Comparison of ENCODE assay signal across 8 cellular contexts in genomic region chr19:57559008-57559403, GRCh38. TPM values are rescaled to one million over a fixed set of nuclear protein-coding genes. Genes with fewer than 3 reads are reported as not detected.
A peak's percentile ranks its signal among the peaks of the same experiment; 100 is the strongest.
DNase-seq lines count a peak whose midpoint lies in the region; ATAC-seq and TF ChIP-seq lines count a peak whose summit lies in the region.

No MANE protein-coding gene starts in this region.

- H3K4me2 ChIP-seq in BLaER1 treated with 17β-estradiol and CSF1 and Interleukin-3, amounts not matched to agents 10 nM and 100 nM, result peak overlapping the region; percentile 82 to 97 (median 92)
- H3K4me2 ChIP-seq in Loucy (ENCODE audit: low read depth, low read length, poor library complexity, severe bottlenecking), result peak overlapping the region; percentile 85

- no peak for TF ChIP-seq CTCF in Loucy (conservative IDR thresholded peaks at IDR 0.05; ENCODE audit: low read length)
- TF ChIP-seq CTCF in ascending aorta (IDR thresholded peaks at IDR 0.05), result no peak

- peaks cover 48 to 74% (median 65%) of the 10 kb centered on the region in 11 experiments for H3K9me3 ChIP-seq in BLaER1 treated with 17β-estradiol and CSF1 and Interleukin-3, amounts not matched to agents 10 nM and 100 nM (replicated peaks in 1 of 11)
- H3K9me3 ChIP-seq in Loucy (ENCODE audit: insufficient read depth, low read depth, low read length) (peaks cover 3% of the 10 kb centered on the region; the same call in 1 of the 2 replicates), ascending aorta (peaks cover 21 to 59% of the 10 kb centered on the region in 2 donors), skeletal muscle tissue (ENCODE audit: control insufficient read depth in 3 of 3, low read length in 3 of 3) (peaks cover 0 to 6% (median 2%) of the 10 kb centered on the region in 3 donors)

- H3F3A ChIP-seq in Loucy (ENCODE audit: low read depth), result no peaks in the 10 kb centered on the region

- H4K20me1 ChIP-seq in BLaER1 treated with 17β-estradiol and CSF1 and Interleukin-3, amounts not matched to agents 10 nM and 100 nM, result peaks cover 0 to 18% (median 7%) of the 10 kb centered on the region in 11 experiments; a peak in 8 of 22 replicates
- H4K20me1 ChIP-seq in Loucy (ENCODE audit: insufficient read depth, low read length, poor library complexity, severe bottlenecking), result peaks cover 17% of the 10 kb centered on the region

- peak overlapping the region; percentile 69; the same call in 1 of the 2 replicates for H2AFZ ChIP-seq in Loucy (ENCODE audit: low read length)

- H3K27ac ChIP-seq in BLaER1 treated with 17β-estradiol and CSF1 and Interleukin-3, amounts not matched to agents 10 nM and 100 nM, result peak overlapping the region; percentile 66 to 93 (median 88)
- H3K27ac ChIP-seq in ascending aorta (peak overlapping the region; percentile 2 to 44), skeletal muscle tissue (ENCODE audit: low read depth, low read length) (peak overlapping the region; percentile 53)

- peaks cover 29% of the 10 kb centered on the region for H3K79me2 ChIP-seq in Loucy (ENCODE audit: insufficient read depth, low read length)

- peak overlapping the region; percentile 77 to 100 (median 94) for H3K4me3 ChIP-seq in BLaER1 treated with 17β-estradiol and CSF1 and Interleukin-3, amounts not matched to agents 10 nM and 100 nM
- peak overlapping the region; percentile 79 for H3K4me3 ChIP-seq in Loucy (ENCODE audit: low read length, poor library complexity, severe bottlenecking)
- H3K4me3 ChIP-seq in ascending aorta, result peak overlapping the region; percentile 84 to 99
- H3K4me3 ChIP-seq in iPS-11a (ENCODE audit: low read depth, low read length), result peak overlapping the region; percentile 94
- H3K4me3 ChIP-seq in skeletal muscle tissue (ENCODE audit: low read length in 3 of 3), result peak overlapping the region; percentile 94 to 98 (median 97)

- H3K9me2 ChIP-seq in Loucy (replicated peaks; ENCODE audit: low read depth, low read length), result no peaks in the 10 kb centered on the region

- DNase-seq in ascending aorta (ENCODE audit: low spot score in 2 of 2), result no peak
- no peak for DNase-seq in posterior vena cava (ENCODE audit: low spot score)

- H3K4me1 ChIP-seq in BLaER1 treated with 17β-estradiol and CSF1 and Interleukin-3, amounts not matched to agents 10 nM and 100 nM, result peaks cover 12 to 20% (median 15%) of the 10 kb centered on the region in 10 experiments
- H3K4me1 ChIP-seq in Loucy (ENCODE audit: insufficient read depth, low read length, poor library complexity, severe bottlenecking) (peaks cover 14% of the 10 kb centered on the region), ascending aorta (peaks cover 0 to 8% of the 10 kb centered on the region in 2 donors), skeletal muscle tissue (ENCODE audit: control insufficient read depth in 3 of 3, insufficient read depth in 3 of 3, low read length in 3 of 3) (peaks cover 21 to 34% (median 23%) of the 10 kb centered on the region in 3 donors)

- peaks cover 25 to 41% (median 31%) of the 10 kb centered on the region in 11 experiments for H3K36me3 ChIP-seq in BLaER1 treated with 17β-estradiol and CSF1 and Interleukin-3, amounts not matched to agents 10 nM and 100 nM
- H3K36me3 ChIP-seq in Loucy (ENCODE audit: insufficient read depth, low read length) (peaks cover 17% of the 10 kb centered on the region; the same call in 1 of the 2 replicates), ascending aorta (peaks cover 19 to 30% of the 10 kb centered on the region in 2 donors), skeletal muscle tissue (ENCODE audit: control insufficient read depth in 3 of 3, insufficient read depth in 3 of 3, low read length in 3 of 3) (peaks cover 22 to 25% (median 25%) of the 10 kb centered on the region in 3 donors)

- peak overlapping the region; percentile 87 to 96 (median 92) for H3K9ac ChIP-seq in BLaER1 treated with 17β-estradiol and CSF1 and Interleukin-3, amounts not matched to agents 10 nM and 100 nM
- H3K9ac ChIP-seq in Loucy (ENCODE audit: low read depth, low read length, poor library complexity, severe bottlenecking), result peak overlapping the region; percentile 82
- H3K9ac ChIP-seq in skeletal muscle tissue (ENCODE audit: low read depth in 1 of 3, low read length in 3 of 3), result peak overlapping the region; percentile 86 to 93 (median 89)

- no peaks in the 10 kb centered on the region for H3K27me3 ChIP-seq in BLaER1 treated with 17β-estradiol and CSF1 and Interleukin-3, amounts not matched to agents 10 nM and 100 nM
- H3K27me3 ChIP-seq in Loucy (ENCODE audit: insufficient read depth, low read length, poor library complexity, severe bottlenecking), result no peaks in the 10 kb centered on the region
- H3K27me3 ChIP-seq in ascending aorta, result no peaks in the 10 kb centered on the region
- H3K27me3 ChIP-seq in skeletal muscle tissue (ENCODE audit: control insufficient read depth in 3 of 3, insufficient read depth in 3 of 3, low read length in 3 of 3), result no peaks in the 10 kb centered on the region

- intact Hi-C loops in ascending aorta (cut with DNase I) (loop anchor here (1.0 kb wide), 3 partner anchors 19 to 72 kb away; partner anchors contain the start of genes ZNF416, ZNF419 and ZNF549), posterior vena cava (cut with DNase I) (no loop called here)

- ATAC-seq in GM19023 (IDR thresholded peaks at IDR 0.05; ENCODE audit: unreplicated experiment) (peak; percentile 30), GM19463 (IDR thresholded peaks at IDR 0.05; ENCODE audit: unreplicated experiment) (no peak)

RNA-seq across cellular contexts. Expression of gene ZNF550, which starts 0.7 kb away (rescaled TPM):
- 22.7 TPM for total RNA-seq in ascending aorta
- 6.3 TPM for total RNA-seq in skeletal muscle tissue
- 1 to 10 TPM; 3.7 to 4.5 TPM for total RNA-seq in posterior vena cava

RNA-seq across cellular contexts. Expression of gene ZNF416, which starts 19.7 kb away (rescaled TPM):
- 2.7 TPM for total RNA-seq in ascending aorta
- 7.8 TPM for total RNA-seq in skeletal muscle tissue
- 1 to 10 TPM; 3.9 to 5.3 TPM for total RNA-seq in posterior vena cava

RNA-seq across cellular contexts. Expression of gene ZIK1, which starts 24.9 kb away (rescaled TPM):
- total RNA-seq in ascending aorta, result 0.53 TPM
- total RNA-seq in skeletal muscle tissue, result 10.4 TPM
- total RNA-seq in posterior vena cava, result 1 to 10 TPM; 4.5 to 5.0 TPM

RNA-seq across cellular contexts. Expression of gene ZNF549, which starts 31.9 kb away (rescaled TPM):
- total RNA-seq in ascending aorta, result 2.2 TPM
- total RNA-seq in skeletal muscle tissue, result 8.9 TPM
- 1 to 10 TPM; 4.3 to 6.1 TPM for total RNA-seq in posterior vena cava

RNA-seq across cellular contexts. Expression of gene ZNF530, which starts 40.7 kb away (rescaled TPM):
- total RNA-seq in ascending aorta (2.6 TPM), skeletal muscle tissue (6.8 TPM), posterior vena cava (1 to 10 TPM; 1.6 to 2.4 TPM)

Comparison
In these comparisons a context has a peak if more than half of its experiments do, and no peak if none do; other contexts are left out.
1. H3K27ac ChIP-seq: peak in every context shown above with its lines; median percentile 88 in BLaER1 treated with 17β-estradiol and CSF1 and Interleukin-3, amounts not matched to agents 10 nM and 100 nM; 53 in skeletal muscle tissue; 23 in ascending aorta.